ENCODE assay signal across 16 cellular contexts in genomic region chrX:19902110-19902509, GRCh38. TPM values are rescaled to one million over a fixed set of nuclear protein-coding genes. Genes with fewer than 3 reads are reported as not detected.
DNase-seq lines count a peak whose midpoint lies in the region; ATAC-seq and TF ChIP-seq lines count a peak whose summit lies in the region.
"Had no signal": no experiment of that assay in that cellular context is flagged by ENCODE, and none has a peak within 500 bp of the region (broad histone marks: within the 10 kb centered on the region; RNA-seq: fewer than 3 reads in every experiment).

No MANE protein-coding gene starts in this region.

- H3K27me3 ChIP-seq in brain microvascular endothelial cell (replicated peaks) (no peaks in the 10 kb centered on the region), left lung (no peaks in the 10 kb centered on the region), right lobe of liver (peaks cover 0 to 6% of the 10 kb centered on the region in 2 donors)
- no peaks in the 10 kb centered on the region for H3K27me3 ChIP-seq in effector memory CD4-positive, alpha-beta T cell (replicated peaks; ENCODE audit: control insufficient read depth, insufficient read depth, low read length, poor library complexity, severe bottlenecking)

- no peak overlapping the region for H3K4me3 ChIP-seq in brain microvascular endothelial cell (ENCODE audit: low read depth, low read length)
- no peak overlapping the region for H3K4me3 ChIP-seq in fibroblast of the aortic adventitia (ENCODE audit: low read depth, low read length)
- H3K4me3 ChIP-seq in left lung = no peak overlapping the region
- H3K4me3 ChIP-seq in right lobe of liver = no peak overlapping the region
- H3K4me3 ChIP-seq in effector memory CD4-positive, alpha-beta T cell (ENCODE audit: insufficient read depth, low read depth, low read length, poor library complexity, severe bottlenecking) = no peak overlapping the region

- 79% methylated on average over 4 of the region's 4 CpGs for WGBS in right lobe of liver (ENCODE audit: insufficient coverage, low coverage, low lambda C conversion rate, missing lambda C conversion rate)

- H3K9me3 ChIP-seq in left lung (no peaks in the 10 kb centered on the region), right lobe of liver (no peaks in the 10 kb centered on the region)
- H3K9me3 ChIP-seq in effector memory CD4-positive, alpha-beta T cell (ENCODE audit: control insufficient read depth, low read length) = no peaks in the 10 kb centered on the region
- H3K9me3 ChIP-seq: Caco-2 had no signal

- H3K36me3 ChIP-seq in brain microvascular endothelial cell (replicated peaks) (no peaks in the 10 kb centered on the region), left lung (no peaks in the 10 kb centered on the region), right lobe of liver (no peaks in the 10 kb centered on the region)
- H3K36me3 ChIP-seq in effector memory CD4-positive, alpha-beta T cell (ENCODE audit: control insufficient read depth, insufficient read depth, low read length) = no peaks in the 10 kb centered on the region

- peak; percentile 55 for ATAC-seq in left lung
- no peak for ATAC-seq in right lobe of liver
- no peak for ATAC-seq in HG02623 (IDR thresholded peaks at IDR 0.05; ENCODE audit: unreplicated experiment)

- TF ChIP-seq POLR2A in right lobe of liver (IDR thresholded peaks at IDR 0.05) = no peak

- peak; percentile 33 for DNase-seq in GM03348 (ENCODE audit: low spot score)
- DNase-seq in brain microvascular endothelial cell = peak; percentile 52
- DNase-seq in fibroblast of the aortic adventitia (ENCODE audit: low read depth) = peak; percentile 73
- DNase-seq in left lung = peak in 1 of 2 donors; percentile 50
- no peak for DNase-seq in right lobe of liver
- DNase-seq in effector memory CD4-positive, alpha-beta T cell = no peak
- no peak for DNase-seq in HUDEP-2 (lab: John Stamatoyannopoulos, UW; ENCODE audit: unreplicated experiment in 76 of 76)
- DNase-seq: Caco-2; CD4-positive, CD25-positive, alpha-beta regulatory T cell; DMS153; H7; NCI-H1105 treated with DMSO at 0.1 percent for 48 hours; NCI-H187 treated with DMSO at 0.1 percent for 48 hours; NCI-H446; NK-92 treated with Interleukin-12 subunit alpha and Interleukin-12 subunit beta, amount 100 ng/mL, for 24 hours had no signal

- intact Hi-C loops in left lung (cut with DNase I) (no loop called here), right lobe of liver (cut with DNase I) (loop anchor here in 1 of 2 donors (10.0 kb wide), 1 partner anchor 163 kb away; no protein-coding TSS in a partner anchor)

- H3K27ac ChIP-seq in brain microvascular endothelial cell (no peak overlapping the region), left lung (no peak overlapping the region), right lobe of liver (no peak overlapping the region)
- no peak overlapping the region for H3K27ac ChIP-seq in effector memory CD4-positive, alpha-beta T cell (ENCODE audit: insufficient read depth, low read length, poor library complexity, severe bottlenecking)

- H3K4me1 ChIP-seq in left lung (peaks cover 0 to 8% of the 10 kb centered on the region in 2 donors), right lobe of liver (no peaks in the 10 kb centered on the region)
- H3K4me1 ChIP-seq in effector memory CD4-positive, alpha-beta T cell (ENCODE audit: control insufficient read depth, insufficient read depth, low read length, poor library complexity, severe bottlenecking) = no peaks in the 10 kb centered on the region
- H3K4me1 ChIP-seq: Caco-2 had no signal

- in situ Hi-C loops in brain microvascular endothelial cell (cut with HindIII; ENCODE audit: low pct_ligation_motif_present, low sequenced_read_pairs) = no loop called here

- TF ChIP-seq CTCF in brain microvascular endothelial cell (IDR thresholded peaks at IDR 0.05; ENCODE audit: low read depth, low read length, missing control alignments) (no peak), fibroblast of the aortic adventitia (IDR thresholded peaks at IDR 0.05; ENCODE audit: insufficient read depth, low read length) (no peak), left lung (IDR thresholded peaks at IDR 0.05) (no peak), right lobe of liver (IDR thresholded peaks at IDR 0.05) (no peak)

RNA-seq across cellular contexts. Expression of gene SH3KBP1, which starts 14.7 kb away (rescaled TPM):
- 43.5 and 53.7 TPM in 2 replicates for total RNA-seq in fibroblast of the aortic adventitia (ENCODE audit: low replicate concordance)
- total RNA-seq in left lung = 10 to 100 TPM; 46.4 to 47.3 TPM
- 10 to 100 TPM in 2 of 6 experiments, 1 to 10 TPM in 4; 7.3 to 14.1 (median 8.9) TPM for total RNA-seq in right lobe of liver

Comparison
In these comparisons a context has a peak if more than half of its experiments do, and no peak if none do; other contexts are left out.
1. DNase-seq: peak in GM03348 (single experiment), brain microvascular endothelial cell (single experiment) and fibroblast of the aortic adventitia (single experiment); none in right lobe of liver (0 of 3), effector memory CD4-positive, alpha-beta T cell (0 of 3) and HUDEP-2 (0 of 76).